Comparison of ENCODE assay signal across 12 cellular contexts in genomic region chr2:74777161-74777900, GRCh38. TPM values are rescaled to one million over a fixed set of nuclear protein-coding genes. Genes with fewer than 3 reads are reported as not detected.
DNase-seq lines count a peak whose midpoint lies in the region; ATAC-seq and TF ChIP-seq lines count a peak whose summit lies in the region.
"Had no signal": no experiment of that assay in that cellular context is flagged by ENCODE, and none has a peak within 500 bp of the region (broad histone marks: within the 10 kb centered on the region; RNA-seq: fewer than 3 reads in every experiment).

No MANE protein-coding gene starts in this region.

- H3K4me1 ChIP-seq in DND-41 (ENCODE audit: insufficient read depth, low read length) (peaks cover 15% of the 10 kb centered on the region; the same call in 1 of the 2 replicates), mucosa of descending colon (ENCODE audit: low read depth) (no peaks in the 10 kb centered on the region)

- H3K36me3 ChIP-seq in DND-41 (ENCODE audit: insufficient read depth, low read length): no peaks in the 10 kb centered on the region
- H3K36me3 ChIP-seq in mucosa of descending colon (ENCODE audit: low read depth): no peaks in the 10 kb centered on the region

- H3K27me3 ChIP-seq in DND-41 (ENCODE audit: insufficient read depth, low read length, poor library complexity): no peaks in the 10 kb centered on the region

- peaks cover 5% of the 10 kb centered on the region for H3K27me3 Mint-ChIP-seq in activated naive CD8-positive, alpha-beta T cell treated with anti-CD3 and anti-CD28 coated beads, Interleukin-2, amount 10 ng/mL, durations not matched to agents 7 days and 5 days
- H3K27me3 Mint-ChIP-seq: activated T-cell treated with anti-CD3 and anti-CD28 coated beads, Interleukin-2, amount 50 U/mL, for 24 hours had no signal

- no peak overlapping the region for H3K4me2 ChIP-seq in DND-41 (ENCODE audit: insufficient read depth, low read length)
- H3K4me2 ChIP-seq: KMS-11 had no signal

- peak overlapping the region; percentile 50 for H3K4me3 Mint-ChIP-seq in activated naive CD8-positive, alpha-beta T cell treated with anti-CD3 and anti-CD28 coated beads, Interleukin-2, amount 10 ng/mL, durations not matched to agents 7 days and 5 days
- H3K4me3 Mint-ChIP-seq: activated T-cell treated with anti-CD3 and anti-CD28 coated beads, Interleukin-2, amount 50 U/mL, for 24 hours; dendritic cell treated with granulocyte-macrophage colony-stimulating factor and Interleukin-4, amounts not matched to agents 40 ng/mL and 50 ng/mL, for 4 days had no signal

- peak overlapping the region; percentile 80 for H3K27ac Mint-ChIP-seq in activated naive CD8-positive, alpha-beta T cell treated with anti-CD3 and anti-CD28 coated beads, Interleukin-2, amount 10 ng/mL, durations not matched to agents 7 days and 5 days
- H3K27ac Mint-ChIP-seq: activated T-cell treated with anti-CD3 and anti-CD28 coated beads, Interleukin-2, amount 50 U/mL, for 24 hours; dendritic cell treated with granulocyte-macrophage colony-stimulating factor and Interleukin-4, amounts not matched to agents 40 ng/mL and 50 ng/mL, for 4 days had no signal

- POLR2A ChIA-PET in activated naive CD8-positive, alpha-beta T cell treated with anti-CD3 and anti-CD28 coated beads, Interleukin-2, amount 10 ng/mL, durations not matched to agents 7 days and 5 days (lab: Charles Lee): interaction anchor here (1.2 kb wide), 1 partner anchor 58 kb away, joined by 3 read pairs; no protein-coding TSS in a partner anchor

- H3K4me1 Mint-ChIP-seq in activated naive CD8-positive, alpha-beta T cell treated with anti-CD3 and anti-CD28 coated beads, Interleukin-2, amount 10 ng/mL, durations not matched to agents 7 days and 5 days: peaks cover 8% of the 10 kb centered on the region

- H2AFZ ChIP-seq in DND-41 (ENCODE audit: low read depth, low read length): no peak overlapping the region

- no peaks in the 10 kb centered on the region for H3K9me3 ChIP-seq in DND-41 (ENCODE audit: insufficient read depth, low read length, severe bottlenecking)
- H3K9me3 ChIP-seq in mucosa of descending colon: no peaks in the 10 kb centered on the region

- ATAC-seq in DND-41 (ENCODE audit: insufficient read depth, low read depth) (peak; percentile 85), GM19043 (IDR thresholded peaks at IDR 0.05; ENCODE audit: low read depth, unreplicated experiment) (peak; percentile 77), HG03460 (IDR thresholded peaks at IDR 0.05; ENCODE audit: unreplicated experiment) (peak; percentile 82), mucosa of descending colon (no peak), esophagus mucosa (no peak)
- ATAC-seq in activated naive CD8-positive, alpha-beta T cell treated with anti-CD3 and anti-CD28 coated beads, Interleukin-2, amount 10 ng/mL, durations not matched to agents 7 days and 5 days (ENCODE audit: low read depth): peak; percentile 73

- H3K79me2 ChIP-seq in DND-41 (ENCODE audit: insufficient read depth, low read length): no peaks in the 10 kb centered on the region

- no peak overlapping the region; the same call in 1 of the 2 replicates for H3K27ac ChIP-seq in DND-41 (ENCODE audit: low read length)
- H3K27ac ChIP-seq: KMS-11 had no signal

- peaks cover 2% of the 10 kb centered on the region for H3K36me3 Mint-ChIP-seq in activated naive CD8-positive, alpha-beta T cell treated with anti-CD3 and anti-CD28 coated beads, Interleukin-2, amount 10 ng/mL, durations not matched to agents 7 days and 5 days

- no peak for TF ChIP-seq CTCF in DND-41 (IDR thresholded peaks at IDR 0.05; ENCODE audit: borderline replicate concordance, extremely low read depth, low read length, poor library complexity, severe bottlenecking)
- no peak for TF ChIP-seq CTCF in mucosa of descending colon (IDR thresholded peaks at IDR 0.05)

- no peaks in the 10 kb centered on the region for H3K9me3 Mint-ChIP-seq in activated naive CD8-positive, alpha-beta T cell treated with anti-CD3 and anti-CD28 coated beads, Interleukin-2, amount 10 ng/mL, durations not matched to agents 7 days and 5 days
- H3K9me3 Mint-ChIP-seq: activated T-cell treated with anti-CD3 and anti-CD28 coated beads, Interleukin-2, amount 50 U/mL, for 24 hours; dendritic cell treated with granulocyte-macrophage colony-stimulating factor and Interleukin-4, amounts not matched to agents 40 ng/mL and 50 ng/mL, for 4 days had no signal

- intact Hi-C loops in mucosa of descending colon (cut with DNase I, micrococcal nuclease): no loop called here

- H3K4me3 ChIP-seq in DND-41 (ENCODE audit: low read depth in 1 of 2, low read length in 2 of 2) (no peak overlapping the region), mucosa of descending colon (no peak overlapping the region)

- H4K20me1 ChIP-seq in DND-41 (ENCODE audit: insufficient read depth, low read length): no peaks in the 10 kb centered on the region

- DNase-seq in DND-41: peak; percentile 36
- DNase-seq in activated naive CD8-positive, alpha-beta T cell treated with anti-CD3 and anti-CD28 coated beads, Interleukin-2, amount 10 ng/mL, durations not matched to agents 7 days and 5 days: no peak
- no peak for DNase-seq in stimulated activated CD8-positive, alpha-beta memory T cell treated with anti-CD3 and anti-CD28 coated beads, Interleukin-4, amount 100 ng/mL, for 48 hours
- no peak for DNase-seq in mucosa of descending colon
- no peak for DNase-seq in COLO829 (ENCODE audit: low spot score)
- DNase-seq: activated T-cell treated with anti-CD3 and anti-CD28 coated beads, Interleukin-2, amount 50 U/mL, for 24 hours; NCI-H774 had no signal

- no peak overlapping the region for H3K9ac ChIP-seq in DND-41 (ENCODE audit: low read depth, low read length)
- H3K9ac ChIP-seq: KMS-11 had no signal

RNA-seq across cellular contexts. Expression of gene HK2, which starts 56.6 kb away (rescaled TPM):
- total RNA-seq in activated naive CD8-positive, alpha-beta T cell treated with anti-CD3 and anti-CD28 coated beads, Interleukin-2, amount 10 ng/mL, durations not matched to agents 7 days and 5 days: 10 to 100 TPM; 39.8 to 40.9 TPM
- total RNA-seq in mucosa of descending colon (100 to 1,000 TPM; 181 to 317 (median 281) TPM), esophagus mucosa (37.4 TPM)

Comparison
In these comparisons a context has a peak if more than half of its experiments do, and no peak if none do; other contexts are left out.
1. ATAC-seq: peak in DND-41 (single experiment), GM19043 (single experiment), HG03460 (single experiment) and activated naive CD8-positive, alpha-beta T cell treated with anti-CD3 and anti-CD28 coated beads, Interleukin-2, amount 10 ng/mL, durations not matched to agents 7 days and 5 days (single experiment); none in mucosa of descending colon (single experiment) and esophagus mucosa (single experiment).